ENCODE assay signal across 18 cellular contexts in the genomic region with DNA sequence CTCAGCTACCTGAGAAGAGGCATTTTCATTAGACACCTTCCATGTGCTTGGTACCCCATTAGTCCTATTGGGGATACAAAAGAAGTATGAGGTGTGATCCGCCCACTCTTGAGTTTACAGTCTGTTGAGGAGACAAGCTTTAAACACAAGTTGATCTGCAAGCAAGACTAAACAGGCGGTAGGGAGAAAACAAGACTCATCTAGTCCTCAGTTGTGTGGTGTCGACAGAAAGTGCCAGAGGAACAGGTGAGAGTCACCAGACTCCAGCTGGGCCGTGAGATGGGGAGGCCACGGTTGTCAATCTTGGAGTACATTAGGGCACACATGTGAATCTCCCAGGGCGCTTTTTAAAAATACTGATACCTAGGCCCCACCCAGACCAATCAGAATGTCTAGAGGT. TPM values are rescaled to one million over a fixed set of nuclear protein-coding genes. Genes with fewer than 3 reads are reported as not detected.
A peak's percentile ranks its signal among the peaks of the same experiment; 100 is the strongest.
DNase-seq lines count a peak whose midpoint lies in the region; ATAC-seq and TF ChIP-seq lines count a peak whose summit lies in the region.
"Had no signal": no experiment of that assay in that cellular context is flagged by ENCODE, and none has a peak within 500 bp of the region (broad histone marks: within the 10 kb centered on the region; RNA-seq: fewer than 3 reads in every experiment).

No MANE protein-coding gene starts in this region.

- peak overlapping the region; percentile 37 for H3K27ac ChIP-seq in cardiac muscle cell
- no peak overlapping the region for H3K27ac ChIP-seq in right cardiac atrium (ENCODE audit: low read length)
- H3K27ac ChIP-seq in esophagus muscularis mucosa (replicated peaks in 1 of 4), result no peak overlapping the region
- H3K27ac ChIP-seq in tibial artery, result peak overlapping the region; percentile 30 to 60
- H3K27ac ChIP-seq: heart left ventricle, prostate gland, stomach had no signal

- TF ChIP-seq CTCF in cardiac muscle cell (IDR thresholded peaks at IDR 0.05; ENCODE audit: low read depth, low read length), result no peak
- no peak for TF ChIP-seq CTCF in esophagus muscularis mucosa (IDR thresholded peaks at IDR 0.05)
- TF ChIP-seq CTCF in tibial artery (IDR thresholded peaks at IDR 0.05), result no peak

- H3K4me3 Mint-ChIP-seq in activated T-helper 17 cell treated with anti-CD3 and anti-CD28 coated beads, Interleukin-2, amount 50 U/mL, for 72 hours, result peak overlapping the region; percentile 80

- H3K36me3 ChIP-seq in cardiac muscle cell (no peaks in the 10 kb centered on the region), esophagus muscularis mucosa (no peaks in the 10 kb centered on the region), tibial artery (no peaks in the 10 kb centered on the region)
- H3K36me3 ChIP-seq: heart left ventricle, left lung, prostate gland, stomach, upper lobe of left lung had no signal

- TF ChIP-seq EP300 in esophagus muscularis mucosa (IDR thresholded peaks at IDR 0.05), result no peak

- intact Hi-C loops in right cardiac atrium (cut with DNase I) (loop anchor here in 1 of 4 donors (10.0 kb wide), 1 partner anchor 113 kb away; no protein-coding TSS in a partner anchor), esophagus muscularis mucosa (cut with DNase I) (no loop called here), tibial artery (cut with DNase I; ENCODE audit: low total_unique reads) (no loop called here)

- H3K9me3 ChIP-seq in cardiac muscle cell (ENCODE audit: low read depth) (no peaks in the 10 kb centered on the region), right cardiac atrium (ENCODE audit: control insufficient read depth, low read length) (no peaks in the 10 kb centered on the region), esophagus muscularis mucosa (no peaks in the 10 kb centered on the region), tibial artery (no peaks in the 10 kb centered on the region)
- H3K9me3 ChIP-seq: heart left ventricle, left lung, prostate gland, stomach, upper lobe of left lung had no signal

- peaks cover 24% of the 10 kb centered on the region for H3K36me3 Mint-ChIP-seq in activated T-helper 17 cell treated with anti-CD3 and anti-CD28 coated beads, Interleukin-2, amount 50 U/mL, for 72 hours (ENCODE audit: low read depth)

- WGBS in right cardiac atrium, result 92% methylated on average over 6 of the region's 6 CpGs
- 98% methylated on average over 6 of the region's 6 CpGs for WGBS in esophagus muscularis mucosa

- no peak for TF ChIP-seq POLR2A in esophagus muscularis mucosa (IDR thresholded peaks at IDR 0.05; ENCODE audit: low read depth)

- peak overlapping the region; percentile 15 for H3K27ac Mint-ChIP-seq in activated T-helper 17 cell treated with anti-CD3 and anti-CD28 coated beads, Interleukin-2, amount 50 U/mL, for 72 hours

- H3K4me3 ChIP-seq in cardiac muscle cell, result no peak overlapping the region
- no peak overlapping the region for H3K4me3 ChIP-seq in right cardiac atrium (ENCODE audit: low read length)
- H3K4me3 ChIP-seq in esophagus muscularis mucosa, result no peak overlapping the region
- H3K4me3 ChIP-seq in tibial artery, result no peak overlapping the region
- H3K4me3 ChIP-seq: heart left ventricle, left lung, prostate gland, stomach, upper lobe of left lung had no signal

- peaks cover 58% of the 10 kb centered on the region for H3K4me1 Mint-ChIP-seq in activated T-helper 17 cell treated with anti-CD3 and anti-CD28 coated beads, Interleukin-2, amount 50 U/mL, for 72 hours

- H3K27me3 ChIP-seq in cardiac muscle cell (no peaks in the 10 kb centered on the region), right cardiac atrium (ENCODE audit: control insufficient read depth, insufficient read depth) (no peaks in the 10 kb centered on the region), esophagus muscularis mucosa (no peaks in the 10 kb centered on the region), tibial artery (no peaks in the 10 kb centered on the region)
- H3K27me3 ChIP-seq: heart left ventricle, left lung, stomach, upper lobe of left lung had no signal

- no peak for DNase-seq in cardiac muscle cell (ENCODE audit: low read depth in 1 of 2, low spot score in 1 of 2)
- DNase-seq in right cardiac atrium, result no peak
- peak; percentile 60 for DNase-seq in esophagus muscularis mucosa (ENCODE audit: extremely low spot score)
- DNase-seq in tibial artery, result no peak
- no peak for DNase-seq in putamen (ENCODE audit: low spot score)
- no peak for DNase-seq in SHP77 (lab: John Stamatoyannopoulos, UW)
- DNase-seq: activated CD4-positive, CD25-positive, alpha-beta regulatory T cell; amniotic stem cell; heart left ventricle; left lung; NCI-H2081; NCI-H510A treated with DMSO at 0.1 percent for 48 hours; NK-92 treated with Interleukin-12 subunit alpha and Interleukin-12 subunit beta, amount 100 ng/mL, for 24 hours; stomach; upper lobe of left lung had no signal

- ATAC-seq in right cardiac atrium (no peak), GM19397 (IDR thresholded peaks at IDR 0.05; ENCODE audit: unreplicated experiment) (no peak)
- ATAC-seq in activated T-helper 17 cell treated with anti-CD3 and anti-CD28 coated beads, Interleukin-2, amount 50 U/mL, for 72 hours (replicated peaks), result no peak
- ATAC-seq: left lung had no signal

- no peaks in the 10 kb centered on the region for H3K9me3 Mint-ChIP-seq in activated T-helper 17 cell treated with anti-CD3 and anti-CD28 coated beads, Interleukin-2, amount 50 U/mL, for 72 hours

- H3K4me1 ChIP-seq in cardiac muscle cell (ENCODE audit: low read depth) (peaks cover 43% of the 10 kb centered on the region), right cardiac atrium (ENCODE audit: control insufficient read depth, insufficient read depth, low read length) (peaks cover 5% of the 10 kb centered on the region), esophagus muscularis mucosa (peaks cover 0 to 4% (median 0%) of the 10 kb centered on the region in 4 donors), tibial artery (peaks cover 0 to 74% (median 34%) of the 10 kb centered on the region in 4 donors)

- no peaks in the 10 kb centered on the region for H3K27me3 Mint-ChIP-seq in activated T-helper 17 cell treated with anti-CD3 and anti-CD28 coated beads, Interleukin-2, amount 50 U/mL, for 72 hours

RNA-seq across cellular contexts. Expression of gene E2F3, which starts 10.3 kb away (rescaled TPM):
- total RNA-seq in cardiac muscle cell (9.2 and 12.6 TPM in 2 replicates), right cardiac atrium (10 to 100 TPM in 1 of 4 donors, 1 to 10 TPM in 3; 6.1 to 10.1 (median 7.8) TPM), esophagus muscularis mucosa (1 to 10 TPM; 2.9 to 5.6 (median 4.2) TPM)
- polyA plus RNA-seq in cardiac muscle cell (11.1 and 16.5 TPM in 2 replicates), right cardiac atrium (3.9 TPM)
- total RNA-seq in activated T-helper 17 cell treated with anti-CD3 and anti-CD28 coated beads, Interleukin-2, amount 50 U/mL, for 72 hours, result 10 to 100 TPM; 13.6 to 26.6 TPM

Comparison
In these comparisons a context has a peak if more than half of its experiments do, and no peak if none do; other contexts are left out.
1. H3K27ac ChIP-seq: peak in cardiac muscle cell (single experiment) and tibial artery (2 of 2); none in right cardiac atrium (single experiment) and esophagus muscularis mucosa (0 of 4).